ENCODE assay signal across 8 cellular contexts in the genomic region with DNA sequence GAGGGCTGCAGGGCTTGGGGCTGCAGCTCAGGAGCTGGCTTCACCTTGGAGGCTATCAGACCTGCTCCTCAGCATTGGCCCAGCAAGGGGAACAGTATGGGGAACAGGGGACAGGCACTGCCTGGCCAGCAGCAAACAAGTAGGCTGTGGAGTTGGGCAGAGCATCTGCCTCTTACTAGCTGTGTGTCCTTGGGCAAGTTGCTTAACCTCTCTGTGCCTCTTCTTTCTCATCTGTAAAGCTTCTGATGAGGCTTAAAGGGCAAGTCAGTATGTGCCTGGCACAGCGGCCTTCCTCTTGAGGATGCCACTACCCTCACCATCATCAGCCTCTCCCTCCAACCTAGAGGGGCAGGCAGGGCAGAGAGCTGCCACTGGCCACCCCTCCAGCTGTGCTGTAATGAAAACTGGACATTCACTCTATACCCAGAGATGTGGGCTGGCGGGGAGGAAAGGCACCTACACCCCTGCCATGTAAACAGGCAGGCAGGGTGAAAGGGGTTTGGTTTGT. TPM values are rescaled to one million over a fixed set of nuclear protein-coding genes. Genes with fewer than 3 reads are reported as not detected.
A peak's percentile ranks its signal among the peaks of the same experiment; 100 is the strongest.
DNase-seq lines count a peak whose midpoint lies in the region; ATAC-seq, FAIRE-seq and TF ChIP-seq lines count a peak whose summit lies in the region.

No MANE protein-coding gene starts in this region.

- no peak for FAIRE-seq in H1 (lab: Jason Lieb, UNC)

- no peaks in the 10 kb centered on the region for H3K9me3 ChIP-seq in CD4-positive, CD25-positive, alpha-beta regulatory T cell (ENCODE audit: control insufficient read depth in 2 of 2, low read length in 2 of 2)
- H3K9me3 ChIP-seq in H1 (ENCODE audit: insufficient read depth in 2 of 2, low read depth in 1 of 2, low read length in 1 of 2) = peaks cover 0 to 4% of the 10 kb centered on the region in 2 experiments; a peak in 1 of 4 replicates
- H3K9me3 ChIP-seq in neuronal stem cell (replicated peaks in 1 of 2; ENCODE audit: control insufficient read depth in 2 of 2, insufficient read depth in 1 of 2, low read depth in 1 of 2, low read length in 2 of 2) = no peaks in the 10 kb centered on the region
- no peaks in the 10 kb centered on the region for H3K9me3 ChIP-seq in tibial artery

- TF ChIP-seq CTCF in NB4 (IDR thresholded peaks at IDR 0.05; ENCODE audit: low read depth, low read length) (no peak), H1 (IDR thresholded peaks at IDR 0.05; ENCODE audit: control extremely low read depth in 1 of 3, insufficient read depth in 1 of 3, low read depth in 1 of 3, low read length in 3 of 3) (no peak), tibial artery (IDR thresholded peaks at IDR 0.05) (no peak)

- H4K8ac ChIP-seq in H1 (ENCODE audit: extremely low read depth, insufficient read depth, low read length) (peak overlapping the region; percentile 97), neuronal stem cell (ENCODE audit: low read depth, low read length) (peak overlapping the region; percentile 77)

- H3K9me3 Mint-ChIP-seq in CD4-positive, CD25-positive, alpha-beta regulatory T cell = no peaks in the 10 kb centered on the region

- H3K4me1 ChIP-seq in CD4-positive, CD25-positive, alpha-beta regulatory T cell (ENCODE audit: control insufficient read depth, insufficient read depth, low read length, poor library complexity, severe bottlenecking) = peaks cover 34% of the 10 kb centered on the region
- H3K4me1 ChIP-seq in H1 (replicated peaks in 1 of 4; ENCODE audit: control insufficient read depth in 3 of 4, insufficient read depth in 4 of 4, low read length in 3 of 4) (peaks cover 0 to 20% (median 15%) of the 10 kb centered on the region in 4 experiments; a peak in 6 of 7 replicates), neuronal stem cell (ENCODE audit: control insufficient read depth in 2 of 2, insufficient read depth in 1 of 2, low read depth in 1 of 2, low read length in 2 of 2) (peaks cover 15 to 22% of the 10 kb centered on the region in 2 donors), tibial artery (peaks cover 0 to 30% (median 14%) of the 10 kb centered on the region in 4 donors)

- peaks cover 3% of the 10 kb centered on the region for H3K23me2 ChIP-seq in H1 (ENCODE audit: low read depth, low read length)

- H2BK15ac ChIP-seq in H1 (ENCODE audit: low read length) (no peak overlapping the region), neuronal stem cell (ENCODE audit: low read length) (peak overlapping the region; percentile 63)

- no peaks in the 10 kb centered on the region for H4K20me1 ChIP-seq in H1 (replicated peaks in 1 of 2; ENCODE audit: control insufficient read depth in 1 of 2, insufficient read depth in 2 of 2, low read length in 2 of 2)

- H2BK5ac ChIP-seq in H1 (ENCODE audit: low read depth, low read length) (peak overlapping the region; percentile 87; the same call in 1 of the 2 replicates), neuronal stem cell (ENCODE audit: low read length) (peak overlapping the region; percentile 69)

- H3K4me2 ChIP-seq in H1 (ENCODE audit: insufficient read depth in 1 of 2, low read depth in 2 of 2, low read length in 2 of 2) (peak overlapping the region; percentile 67 to 68), neuronal stem cell (ENCODE audit: insufficient read depth, low read length, poor library complexity, severe bottlenecking) (peak overlapping the region; percentile 51)

- H3K4ac ChIP-seq in H1 (replicated peaks; ENCODE audit: insufficient read length, low read depth, low read length) (no peak overlapping the region), neuronal stem cell (ENCODE audit: low read length) (no peak overlapping the region)

- peak overlapping the region in 2 of 3 donors; percentile 83 to 93 for H3K27ac Mint-ChIP-seq in CD4-positive, CD25-positive, alpha-beta regulatory T cell

- POLR2A ChIA-PET in H1 (lab: Charles Lee; ENCODE audit: partially characterized antibody) = interaction anchor here (0.6 to 4.4 kb wide), 9 partner anchors 10 to 361 kb away, joined by 3 to 17 read pairs (median 6); a partner anchor contains a TSS

- H3K4me3 Mint-ChIP-seq in CD4-positive, CD25-positive, alpha-beta regulatory T cell = peak overlapping the region; percentile 49 to 90 (median 80)

- peak overlapping the region; percentile 64 for H3K27ac ChIP-seq in CD4-positive, CD25-positive, alpha-beta regulatory T cell (ENCODE audit: insufficient read depth, low read length, poor library complexity, severe bottlenecking)
- peak overlapping the region; percentile 12; the same call in 1 of the 2 replicates for H3K27ac ChIP-seq in H1 (ENCODE audit: low read depth, low read length)
- peak overlapping the region; percentile 53 for H3K27ac ChIP-seq in neuronal stem cell (replicated peaks; ENCODE audit: low read length)
- H3K27ac ChIP-seq in tibial artery = no peak overlapping the region

- H3K36me3 Mint-ChIP-seq in CD4-positive, CD25-positive, alpha-beta regulatory T cell = no peaks in the 10 kb centered on the region

- peak overlapping the region; percentile 100 for H4K91ac ChIP-seq in H1 (replicated peaks; ENCODE audit: insufficient read length, low read length)
- H4K91ac ChIP-seq in neuronal stem cell (ENCODE audit: low read depth, low read length, poor library complexity) = peak overlapping the region; percentile 93

- no peaks in the 10 kb centered on the region for H3K79me2 ChIP-seq in H1 (ENCODE audit: control insufficient read depth in 1 of 2, insufficient read depth in 2 of 2, low read length in 2 of 2)

- CTCF ChIA-PET in H1 (lab: Charles Lee; ENCODE audit: partially characterized antibody) = interaction anchor here (0.5 to 13.5 kb wide), 30 partner anchors 10 to 480 kb away, joined by 3 to 521 read pairs (median 4); a partner anchor contains a TSS

- peaks cover 0 to 43% (median 19%) of the 10 kb centered on the region in 4 donors for H3K4me1 Mint-ChIP-seq in CD4-positive, CD25-positive, alpha-beta regulatory T cell

- peak in 1 of 2 donors; percentile 2 for ATAC-seq in CD4-positive, CD25-positive, alpha-beta regulatory T cell (ENCODE audit: low read depth in 2 of 2)

- H3K27me3 Mint-ChIP-seq in CD4-positive, CD25-positive, alpha-beta regulatory T cell = no peaks in the 10 kb centered on the region

- H4K5ac ChIP-seq in H1 (ENCODE audit: insufficient read length, low read depth, low read length) = peak overlapping the region; percentile 97

- DNase-seq in CD4-positive, CD25-positive, alpha-beta regulatory T cell = peak in 1 of 3 donors; percentile 44
- DNase-seq in NB4 (ENCODE audit: low read depth) (no peak), H1 (ENCODE audit: low read depth in 1 of 2, low spot score in 2 of 2) (no peak), neuronal stem cell (ENCODE audit: low spot score) (no peak), NCI-H1092 treated with DMSO at 0.1 percent for 48 hours (lab: John Stamatoyannopoulos, UW) (no peak), tibial artery (no peak), NCI-H1105 (lab: John Stamatoyannopoulos, UW) (no peak)
- DNase-seq in effector CD8-positive, alpha-beta T cell (lab: John Stamatoyannopoulos, UW) = no peak

- H2AK5ac ChIP-seq in H1 (ENCODE audit: low read depth, low read length) = peak overlapping the region; percentile 9; the same call in 1 of the 2 replicates
- H2AK5ac ChIP-seq in neuronal stem cell (ENCODE audit: low read depth, low read length) = peak overlapping the region; percentile 84

- no peak for TF ChIP-seq POLR2A in NB4 (IDR thresholded peaks at IDR 0.05; ENCODE audit: extremely low read depth, insufficient read length)
- TF ChIP-seq POLR2A in H1 (IDR thresholded peaks at IDR 0.05; ENCODE audit: control extremely low read depth in 1 of 2, low read depth in 2 of 2, low read length in 2 of 2) = no peak

- H3K23ac ChIP-seq in H1 (ENCODE audit: insufficient read length) = no peak overlapping the region
- H3K23ac ChIP-seq in neuronal stem cell (ENCODE audit: low read depth, low read length, poor library complexity) = peak overlapping the region; percentile 87

- H3K36me3 ChIP-seq in CD4-positive, CD25-positive, alpha-beta regulatory T cell (ENCODE audit: control insufficient read depth, insufficient read depth, low read length) = no peaks in the 10 kb centered on the region
- H3K36me3 ChIP-seq in H1 (ENCODE audit: control insufficient read depth in 2 of 4, insufficient read depth in 4 of 4, low read length in 3 of 4) = no peaks in the 10 kb centered on the region
- H3K36me3 ChIP-seq in neuronal stem cell (replicated peaks in 1 of 2; ENCODE audit: control insufficient read depth in 2 of 2, insufficient read depth in 2 of 2, low read length in 2 of 2) = no peaks in the 10 kb centered on the region
- no peaks in the 10 kb centered on the region for H3K36me3 ChIP-seq in tibial artery

- no peaks in the 10 kb centered on the region for H3K27me3 ChIP-seq in CD4-positive, CD25-positive, alpha-beta regulatory T cell (ENCODE audit: control insufficient read depth, insufficient read depth, low read length)
- H3K27me3 ChIP-seq in H1 (replicated peaks in 1 of 4; ENCODE audit: control insufficient read depth in 3 of 4, extremely low read depth in 1 of 4, insufficient read depth in 3 of 4, low read length in 3 of 4) (peaks cover 0 to 17% (median 4%) of the 10 kb centered on the region in 4 experiments; a peak in 4 of 7 replicates), neuronal stem cell (ENCODE audit: control insufficient read depth in 3 of 3, insufficient read depth in 3 of 3, low read depth in 1 of 3, low read length in 3 of 3) (peaks cover 0 to 2% (median 0%) of the 10 kb centered on the region in 3 experiments), tibial artery (peaks cover 0 to 23% of the 10 kb centered on the region in 2 donors)

- H3K79me1 ChIP-seq in H1 (ENCODE audit: low read depth, low read length) (no peaks in the 10 kb centered on the region), neuronal stem cell (ENCODE audit: low read depth, low read length) (no peaks in the 10 kb centered on the region)

- WGBS in H1 (ENCODE audit: extremely low coverage in 1 of 2, insufficient coverage in 1 of 2, insufficient read length in 1 of 2, insufficient replicate concordance in 2 of 2, low coverage in 1 of 2, low lambda C conversion rate in 2 of 2, missing lambda C conversion rate in 1 of 2), 2 experiments = 82% methylated on average over 2 of the region's 2 CpGs; no CpG with 5 or more reads in 1 of the 2 experiments
- WGBS in neuronal stem cell (ENCODE audit: extremely low coverage in 2 of 2, insufficient read length in 2 of 2, insufficient replicate concordance in 1 of 2), 2 donors = no CpG with 5 or more reads among the region's 2 CpGs

- intact Hi-C loops in tibial artery (cut with DNase I; ENCODE audit: low total_unique reads) = loop anchor here (10.0 kb wide), 2 partner anchors 468 to 588 kb away; a partner anchor contains a TSS

- H2AFZ ChIP-seq in H1 (ENCODE audit: low read length) (no peak overlapping the region), neuronal stem cell (ENCODE audit: low read length) (peak overlapping the region; percentile 88)

- no peak; a peak in 2 of 4 replicates for TF ChIP-seq RAD21 in H1 (IDR thresholded peaks at IDR 0.05 in 1 of 2, conservative IDR thresholded peaks at IDR 0.05 in 1 of 2; ENCODE audit: low read depth in 2 of 2, low read length in 2 of 2)

- H2BK120ac ChIP-seq in H1 (replicated peaks; ENCODE audit: low read depth, low read length) (peak overlapping the region; percentile 67), neuronal stem cell (ENCODE audit: low read depth, low read length) (peak overlapping the region; percentile 56)

- peak overlapping the region; percentile 97; the same call in 1 of the 2 replicates for H2BK12ac ChIP-seq in H1 (ENCODE audit: low read depth, low read length)
- no peak overlapping the region for H2BK12ac ChIP-seq in neuronal stem cell (ENCODE audit: low read length)

- peak overlapping the region in 1 of 4 experiments; percentile 18; a peak in 1 of 7 replicates for H3K9ac ChIP-seq in H1 (replicated peaks in 1 of 4; ENCODE audit: extremely low read depth in 1 of 4, low read depth in 3 of 4, low read length in 3 of 4)
- peak overlapping the region; percentile 96 for H3K9ac ChIP-seq in neuronal stem cell (ENCODE audit: low read depth, low read length, poor library complexity)

- H3K14ac ChIP-seq in H1 (ENCODE audit: insufficient read length) (no peak overlapping the region), neuronal stem cell (ENCODE audit: low read length) (peak overlapping the region; percentile 99)

- no peak overlapping the region for H3K4me3 ChIP-seq in CD4-positive, CD25-positive, alpha-beta regulatory T cell (ENCODE audit: low read depth, low read length)
- H3K4me3 ChIP-seq in NB4 (ENCODE audit: low read depth, low read length) (peak overlapping the region; percentile 36), H1 (ENCODE audit: extremely low read depth in 1 of 4, insufficient read depth in 2 of 4, low read depth in 3 of 4, low read length in 4 of 4) (peak overlapping the region; percentile 25 to 52 (median 40); a peak in 5 of 8 replicates), neuronal stem cell (ENCODE audit: low read length in 2 of 2) (peak overlapping the region; percentile 69 to 70), tibial artery (peak overlapping the region in 1 of 2 donors; percentile 39)

- peak overlapping the region; percentile 13 for H3K56ac ChIP-seq in H1 (replicated peaks; ENCODE audit: insufficient read length, low read depth, low read length)

- TF ChIP-seq EP300 in H1 (IDR thresholded peaks at IDR 0.05; ENCODE audit: borderline replicate concordance in 1 of 2, low read depth in 2 of 2, low read length in 2 of 2) = no peak

- peak overlapping the region; percentile 98; the same call in 1 of the 2 replicates for H2BK20ac ChIP-seq in H1 (ENCODE audit: low read length)

- H3K18ac ChIP-seq in H1 (ENCODE audit: extremely low read depth, low read length) (peak overlapping the region; percentile 100), neuronal stem cell (ENCODE audit: low read length) (peak overlapping the region; percentile 93)

RNA-seq across cellular contexts. Expression of a gene that starts 7.5 kb away (rescaled TPM):
- 4.1 TPM for total RNA-seq in CD4-positive, CD25-positive, alpha-beta regulatory T cell
- polyA plus RNA-seq in CD4-positive, CD25-positive, alpha-beta regulatory T cell = 1 to 10 TPM; 1.1 to 1.3 (median 1.2) TPM
- total RNA-seq in H1 (2021; fragmentation: NEBNext Ultra II Directional; extraction: Animal tissue kit (Norgen Biotek cat#: 25700)) = 12.8 and 16.2 TPM in 2 replicates
- 14.1 and 21.8 TPM in 2 replicates for polyA plus RNA-seq in H1 (2011; rRNA removed)
- 13.5 TPM for polyA plus RNA-seq in H1 (2011; cell fraction: cytosol; rRNA removed)
- 19.1 TPM for polyA plus RNA-seq in H1 (2011; cell fraction: nucleus; rRNA removed)
- 5.5 to 12.0 TPM (median 10.3 TPM) in 4 replicates for polyA plus RNA-seq in H1 (2012, experiment 1 of 2)
- polyA plus RNA-seq in H1 (2012, experiment 2 of 2) = 12.8 TPM
- 12.8 TPM for polyA plus RNA-seq in H1 (2013, experiment 1 of 2)
- 10.8 TPM for polyA plus RNA-seq in H1 (2013, experiment 2 of 2)
- 1.7 and 2.9 TPM in 2 replicates for polyA minus RNA-seq in H1 (2011; rRNA and poly(A)+ RNA removed)
- 16.9 TPM for polyA minus RNA-seq in H1 (2011; cell fraction: cytosol; rRNA and poly(A)+ RNA removed)
- polyA minus RNA-seq in H1 (2011; cell fraction: nucleus; rRNA and poly(A)+ RNA removed) = 23.8 TPM
- polyA plus RNA-seq in neuronal stem cell (2013, experiment 1 of 2) = 45.4 TPM
- 48.3 TPM for polyA plus RNA-seq in neuronal stem cell (2013, experiment 2 of 2)

RNA-seq across cellular contexts. Expression of a gene that starts 36.1 kb away (rescaled TPM):
- 1.3 TPM for total RNA-seq in CD4-positive, CD25-positive, alpha-beta regulatory T cell
- polyA plus RNA-seq in CD4-positive, CD25-positive, alpha-beta regulatory T cell = 1 to 10 TPM; 1.1 to 3.4 (median 1.4) TPM
- 5.2 and 5.4 TPM in 2 replicates for total RNA-seq in H1 (2021; fragmentation: NEBNext Ultra II Directional; extraction: Animal tissue kit (Norgen Biotek cat#: 25700))
- polyA plus RNA-seq in H1 (2011; rRNA removed) = 7.6 and 11.6 TPM in 2 replicates
- 5.3 TPM for polyA plus RNA-seq in H1 (2011; cell fraction: cytosol; rRNA removed)
- 8.3 TPM for polyA plus RNA-seq in H1 (2011; cell fraction: nucleus; rRNA removed)
- polyA plus RNA-seq in H1 (2012, experiment 1 of 2) = 3.0 to 7.5 TPM (median 5.8 TPM) in 4 replicates
- 6.4 TPM for polyA plus RNA-seq in H1 (2012, experiment 2 of 2)
- 15.6 TPM for polyA plus RNA-seq in H1 (2013, experiment 1 of 2)
- polyA plus RNA-seq in H1 (2013, experiment 2 of 2) = 14.7 TPM
- 0.24 TPM in 1 of 2 replicates, not detected in the other for polyA minus RNA-seq in H1 (2011; rRNA and poly(A)+ RNA removed)
- 3.5 TPM for polyA minus RNA-seq in H1 (2011; cell fraction: cytosol; rRNA and poly(A)+ RNA removed)
- 13.2 TPM for polyA minus RNA-seq in H1 (2011; cell fraction: nucleus; rRNA and poly(A)+ RNA removed)
- polyA plus RNA-seq in neuronal stem cell (2013, experiment 1 of 2) = 6.3 TPM
- polyA plus RNA-seq in neuronal stem cell (2013, experiment 2 of 2) = 6.8 TPM

Comparison
In these comparisons a context has a peak if more than half of its experiments do, and no peak if none do; other contexts are left out.
1. H3K27ac ChIP-seq: peak in CD4-positive, CD25-positive, alpha-beta regulatory T cell (single experiment), H1 (single experiment) and neuronal stem cell (single experiment); none in tibial artery (0 of 2).